1 cellular context compared by ENCODE assay signal in genomic region chr5:74017786-74018211, GRCh38.
TF ChIP-seq lines count a peak whose summit lies in the region.

No MANE protein-coding gene starts in this region.

TF ChIP-seq in HepG2, 621 proteins besides CTCF, POLR2A, EP300 and RAD21 (continued from another document):
- TF ChIP-seq IRX3 (CRISPR knock-in tag; IDR thresholded peaks at IDR 0.05; ENCODE audit: borderline replicate concordance, low read depth) (no peak), ZNF160 (CRISPR knock-in tag; IDR thresholded peaks at IDR 0.05) (no peak), ZNF790 (CRISPR knock-in tag; IDR thresholded peaks at IDR 0.05; ENCODE audit: borderline replicate concordance) (no peak)
TF ChIP-seq in HepG2: peak in this region for 0.
